Comparison of ENCODE assay signal across 8 cellular contexts in genomic region chr5:41924872-41925554, GRCh38. TPM values are rescaled to one million over a fixed set of nuclear protein-coding genes. Genes with fewer than 3 reads are reported as not detected.
DNase-seq lines count a peak whose midpoint lies in the region; ATAC-seq lines count a peak whose summit lies in the region.

FBXO4 (plus strand) TSS chr5:41925281; CDS start chr5:41925310, 29 bp downstream.

- ATAC-seq in GM19035 (IDR thresholded peaks at IDR 0.05; ENCODE audit: unreplicated experiment) (peak; percentile 95), HG03342 (IDR thresholded peaks at IDR 0.05; ENCODE audit: unreplicated experiment) (peak; percentile 91)

- DNase-seq in AML-193 (lab: John Stamatoyannopoulos, UW) (peak; percentile 84), NCI-H460 (ENCODE audit: extremely low read depth, low read depth) (peak; percentile 75), cerebellum (ENCODE audit: low spot score) (peak; percentile 79), kidney tubule cell (ENCODE audit: low spot score) (peak; percentile 91)
- DNase-seq in activated CD4-positive, alpha-beta T cell treated with anti-CD3 and anti-CD28 coated beads for 1 hour = peak; percentile 81
- peak; percentile 78 to 83 for DNase-seq in stimulated activated CD4-positive, alpha-beta T cell treated with anti-CD3 and anti-CD28 coated beads, Interleukin-1b, Interleukin-23, amount 100 ng/mL, for 4 hours (ENCODE audit: low read depth in 2 of 2)

RNA-seq across cellular contexts. Expression of gene FBXO4, which starts in this region (rescaled TPM):
- total RNA-seq in NCI-H460 (2014; rRNA removed; shearing (Covaris generic)) = 11.4 and 18.3 TPM in 2 replicates
- polyA plus RNA-seq in NCI-H460 (2014; cell fraction: nucleus; rRNA removed) = 11.3 and 20.0 TPM in 2 replicates
- total RNA-seq in cerebellum = 11.1 TPM

Comparison
In these comparisons a context has a peak if more than half of its experiments do, and no peak if none do; other contexts are left out.
1. Peak in every context shown above with its lines: DNase-seq and ATAC-seq.